Comparison of ENCODE assay signal across 16 cellular contexts in genomic region chr5:141914797-141915196, GRCh38. TPM values are rescaled to one million over a fixed set of nuclear protein-coding genes. Genes with fewer than 3 reads are reported as not detected.
DNase-seq lines count a peak whose midpoint lies in the region; ATAC-seq and TF ChIP-seq lines count a peak whose summit lies in the region.
"Had no signal": no experiment of that assay in that cellular context is flagged by ENCODE, and none has a peak within 500 bp of the region (broad histone marks: within the 10 kb centered on the region; RNA-seq: fewer than 3 reads in every experiment).

No MANE protein-coding gene starts in this region.

- no peak overlapping the region for H3K9ac ChIP-seq in iPS-15b (ENCODE audit: low read depth, low read length)

- peaks cover 40% of the 10 kb centered on the region for H3K27me3 Mint-ChIP-seq in activated T-cell treated with anti-CD3 and anti-CD28 coated beads, Interleukin-2, amount 50 U/mL, for 4 hours (ENCODE audit: low read depth)
- H3K27me3 Mint-ChIP-seq in WTC11 (ENCODE audit: low read depth): peaks cover 27% of the 10 kb centered on the region
- peaks cover 8% of the 10 kb centered on the region for H3K27me3 Mint-ChIP-seq in stimulated activated memory B cell treated with anti-CD40 and anti-IgM and Interleukin-4, amounts not matched to agents 10 μg/mL and 1 μg/mL and 100 μg/mL, for 72 hours
- peaks cover 51 to 61% of the 10 kb centered on the region in 2 donors for H3K27me3 Mint-ChIP-seq in effector memory CD8-positive, alpha-beta T cell

- POLR2A ChIA-PET in WTC11 (lab: Charles Lee): interaction anchor here (1.9 kb wide), 1 partner anchor 9 kb away, joined by 7 read pairs; the partner anchor contains the start of gene DELE1

- no peak for DNase-seq in activated T-cell treated with anti-CD3 and anti-CD28 coated beads, Interleukin-2, amount 50 U/mL, for 4 hours
- no peak for DNase-seq in activated T-cell treated with anti-CD3 and anti-CD28 coated beads, Interleukin-2, amount 50 U/mL, for 1 hour
- no peak for DNase-seq in WTC11 (ENCODE audit: low spot score)
- DNase-seq in MG63: no peak
- DNase-seq in effector memory CD8-positive, alpha-beta T cell: no peak
- no peak for DNase-seq in DMS79 treated with DMSO at 0.1 percent for 48 hours (lab: John Stamatoyannopoulos, UW)
- DNase-seq: DND-41, NCI-H345 had no signal

- TF ChIP-seq CTCF in WTC11 (IDR thresholded peaks at IDR 0.05): no peak

- H3K4me1 ChIP-seq in iPS-15b (ENCODE audit: control insufficient read depth, insufficient read depth, low read length): peaks cover 20% of the 10 kb centered on the region
- H3K4me1 ChIP-seq: A549 had no signal

- ATAC-seq in activated T-cell treated with anti-CD3 and anti-CD28 coated beads, Interleukin-2, amount 50 U/mL, for 4 hours: no peak
- no peak for ATAC-seq in WTC11
- no peak for ATAC-seq in stimulated activated memory B cell treated with anti-CD40 and anti-IgM and Interleukin-4, amounts not matched to agents 10 μg/mL and 1 μg/mL and 100 μg/mL, for 72 hours
- ATAC-seq in effector memory CD8-positive, alpha-beta T cell (replicated peaks): no peak

- H3K36me3 Mint-ChIP-seq in activated T-cell treated with anti-CD3 and anti-CD28 coated beads, Interleukin-2, amount 50 U/mL, for 4 hours (ENCODE audit: insufficient read depth): no peaks in the 10 kb centered on the region
- H3K36me3 Mint-ChIP-seq in WTC11: no peaks in the 10 kb centered on the region
- no peaks in the 10 kb centered on the region for H3K36me3 Mint-ChIP-seq in stimulated activated memory B cell treated with anti-CD40 and anti-IgM and Interleukin-4, amounts not matched to agents 10 μg/mL and 1 μg/mL and 100 μg/mL, for 72 hours
- no peaks in the 10 kb centered on the region for H3K36me3 Mint-ChIP-seq in effector memory CD8-positive, alpha-beta T cell (ENCODE audit: insufficient read depth)

- CTCF ChIA-PET in WTC11 (lab: Charles Lee): interaction anchor here (0.8 to 7.8 kb wide), 14 partner anchors 9 to 296 kb away, joined by 3 to 74 read pairs (median 7); partner anchors contain the start of genes DELE1, DIAPH1, PCDH1 and RNF14

- peak overlapping the region; percentile 27 for H3K4me3 Mint-ChIP-seq in activated T-cell treated with anti-CD3 and anti-CD28 coated beads, Interleukin-2, amount 50 U/mL, for 4 hours
- H3K4me3 Mint-ChIP-seq in WTC11: peak overlapping the region; percentile 66
- H3K4me3 Mint-ChIP-seq in stimulated activated memory B cell treated with anti-CD40 and anti-IgM and Interleukin-4, amounts not matched to agents 10 μg/mL and 1 μg/mL and 100 μg/mL, for 72 hours: peak overlapping the region; percentile 0
- peak overlapping the region in 1 of 2 donors; percentile 1 for H3K4me3 Mint-ChIP-seq in effector memory CD8-positive, alpha-beta T cell
- H3K4me3 Mint-ChIP-seq: stimulated activated naive CD8-positive, alpha-beta T cell treated with anti-CD3 and anti-CD28 coated beads, Interleukin-15, Interleukin-2, amounts not matched to agents 100 ng/mL and 50 ng/mL, for 24 hours had no signal

- H3K4me3 ChIP-seq in iPS-15b (ENCODE audit: low read depth, low read length) (peak overlapping the region; percentile 66), MG63 (no peak overlapping the region)
- H3K4me3 ChIP-seq: A549, body of pancreas had no signal

- peaks cover 11% of the 10 kb centered on the region for H3K4me1 Mint-ChIP-seq in activated T-cell treated with anti-CD3 and anti-CD28 coated beads, Interleukin-2, amount 50 U/mL, for 4 hours (ENCODE audit: low read depth)
- H3K4me1 Mint-ChIP-seq in WTC11: peaks cover 29% of the 10 kb centered on the region
- peaks cover 30% of the 10 kb centered on the region for H3K4me1 Mint-ChIP-seq in stimulated activated memory B cell treated with anti-CD40 and anti-IgM and Interleukin-4, amounts not matched to agents 10 μg/mL and 1 μg/mL and 100 μg/mL, for 72 hours
- no peaks in the 10 kb centered on the region for H3K4me1 Mint-ChIP-seq in effector memory CD8-positive, alpha-beta T cell (ENCODE audit: low read depth in 2 of 2)

- H3K9me3 ChIP-seq in iPS-15b (ENCODE audit: control insufficient read depth, insufficient read depth, low read length): no peaks in the 10 kb centered on the region
- H3K9me3 ChIP-seq in MG63: no peaks in the 10 kb centered on the region
- H3K9me3 ChIP-seq: A549, body of pancreas, HAP-1, lower lobe of right lung had no signal

- H3K27me3 ChIP-seq in iPS-15b (ENCODE audit: control insufficient read depth, insufficient read depth, low read length): peaks cover 26% of the 10 kb centered on the region
- H3K27me3 ChIP-seq in MG63: no peaks in the 10 kb centered on the region
- H3K27me3 ChIP-seq: body of pancreas had no signal

- H3K9me3 Mint-ChIP-seq in activated T-cell treated with anti-CD3 and anti-CD28 coated beads, Interleukin-2, amount 50 U/mL, for 4 hours: no peaks in the 10 kb centered on the region
- H3K9me3 Mint-ChIP-seq in WTC11: no peaks in the 10 kb centered on the region
- H3K9me3 Mint-ChIP-seq in stimulated activated memory B cell treated with anti-CD40 and anti-IgM and Interleukin-4, amounts not matched to agents 10 μg/mL and 1 μg/mL and 100 μg/mL, for 72 hours: no peaks in the 10 kb centered on the region
- no peaks in the 10 kb centered on the region for H3K9me3 Mint-ChIP-seq in effector memory CD8-positive, alpha-beta T cell
- H3K9me3 Mint-ChIP-seq: stimulated activated naive CD8-positive, alpha-beta T cell treated with anti-CD3 and anti-CD28 coated beads, Interleukin-15, Interleukin-2, amounts not matched to agents 100 ng/mL and 50 ng/mL, for 24 hours had no signal

- no peaks in the 10 kb centered on the region for H3K36me3 ChIP-seq in iPS-15b (ENCODE audit: control insufficient read depth, insufficient read depth, low read length)
- H3K36me3 ChIP-seq in MG63: no peaks in the 10 kb centered on the region
- H3K36me3 ChIP-seq: HAP-1, lower lobe of right lung had no signal

- H3K27ac Mint-ChIP-seq in WTC11: no peak overlapping the region
- H3K27ac Mint-ChIP-seq in stimulated activated memory B cell treated with anti-CD40 and anti-IgM and Interleukin-4, amounts not matched to agents 10 μg/mL and 1 μg/mL and 100 μg/mL, for 72 hours: no peak overlapping the region
- no peak overlapping the region for H3K27ac Mint-ChIP-seq in effector memory CD8-positive, alpha-beta T cell
- H3K27ac Mint-ChIP-seq: stimulated activated naive CD8-positive, alpha-beta T cell treated with anti-CD3 and anti-CD28 coated beads, Interleukin-15, Interleukin-2, amounts not matched to agents 100 ng/mL and 50 ng/mL, for 24 hours had no signal

TF ChIP-seq in WTC11, 78 proteins besides CTCF, POLR2A, EP300 and RAD21 (continues in another document):
- no peak for TF ChIP-seq ZNF396 (CRISPR knock-in tag; IDR thresholded peaks at IDR 0.05; ENCODE audit: borderline replicate concordance)
- no peak for TF ChIP-seq ARID4B (CRISPR knock-in tag; IDR thresholded peaks at IDR 0.05; ENCODE audit: borderline replicate concordance)
- TF ChIP-seq SMAD3 (CRISPR knock-in tag; IDR thresholded peaks at IDR 0.05; ENCODE audit: borderline replicate concordance): no peak

RNA-seq across cellular contexts. Expression of gene DELE1, which starts 8.9 kb away (rescaled TPM):
- total RNA-seq in activated T-cell treated with anti-CD3 and anti-CD28 coated beads, Interleukin-2, amount 50 U/mL, for 4 hours: 10 to 100 TPM; 40.3 to 59.8 (median 49.8) TPM
- total RNA-seq in WTC11 (2021): 79.3 to 83.8 TPM (median 81.5 TPM) in 3 replicates
- total RNA-seq in MG63 (2014; rRNA removed; shearing (Covaris generic); ENCODE audit: low replicate concordance): 84.9 and 95.9 TPM in 2 replicates

RNA-seq across cellular contexts. Expression of gene PCDH1, which starts 36.6 kb away (rescaled TPM):
- total RNA-seq in activated T-cell treated with anti-CD3 and anti-CD28 coated beads, Interleukin-2, amount 50 U/mL, for 4 hours: under 1 TPM; 0.05 to 0.24 (median 0.14) TPM
- total RNA-seq in WTC11 (2021): 105 to 108 TPM (median 108 TPM) in 3 replicates
- 3.8 and 12.8 TPM in 2 replicates for total RNA-seq in MG63 (2014; rRNA removed; shearing (Covaris generic); ENCODE audit: low replicate concordance)

RNA-seq across cellular contexts. Expression of gene PCDH12, which starts 43.2 kb away (rescaled TPM):
- total RNA-seq in activated T-cell treated with anti-CD3 and anti-CD28 coated beads, Interleukin-2, amount 50 U/mL, for 4 hours: under 1 TPM; 0.13 to 0.65 (median 0.24) TPM
- 0.02 to 0.33 TPM in 2 of 3 replicates, not detected in the other for total RNA-seq in WTC11 (2021)
- 8.4 TPM in 1 of 2 replicates, not detected in the other for total RNA-seq in MG63 (2014; rRNA removed; shearing (Covaris generic); ENCODE audit: low replicate concordance)
- total RNA-seq: HT-29 had no signal

RNA-seq across cellular contexts. Expression of gene RNF14, which starts 54.1 kb away (rescaled TPM):
- total RNA-seq in activated T-cell treated with anti-CD3 and anti-CD28 coated beads, Interleukin-2, amount 50 U/mL, for 4 hours: 10 to 100 TPM; 33.9 to 37.9 (median 35.2) TPM
- total RNA-seq in WTC11 (2021): 17.0 to 22.6 TPM (median 20.5 TPM) in 3 replicates
- total RNA-seq in MG63 (2014; rRNA removed; shearing (Covaris generic); ENCODE audit: low replicate concordance): 93.3 and 167 TPM in 2 replicates
